In genomic region chr7:29801929-29802328, GRCh38 we compare ENCODE assay signal across 37 cellular contexts. TPM values are rescaled to one million over a fixed set of nuclear protein-coding genes. Genes with fewer than 3 reads are reported as not detected.
"Had no signal": no experiment of that assay in that cellular context is flagged by ENCODE, and none has a peak within 500 bp of the region (broad histone marks: within the 10 kb centered on the region; RNA-seq: fewer than 3 reads in every experiment).

No MANE protein-coding gene starts in this region.

- H3K36me3 ChIP-seq: MG63 had no signal

- DNase-seq: Karpas-422, Kasumi-1, MG63, MM.1S, MV-4-11, NCI-H1048, NCI-H1092, NCI-H1092 treated with DMSO at 0.1 percent for 48 hours, NCI-H1105, NCI-H1105 treated with DMSO at 0.1 percent for 48 hours, NCI-H1417, NCI-H1417 treated with DMSO at 0.1 percent for 48 hours, NCI-H1436, NCI-H1436 treated with DMSO at 0.1 percent for 48 hours, NCI-H146, NCI-H1694, NCI-H1694 treated with DMSO at 0.1 percent for 48 hours, NCI-H187, NCI-H187 treated with DMSO at 0.1 percent for 48 hours, NCI-H1930, NCI-H2029, NCI-H2029 treated with DMSO at 0.1 percent for 48 hours, NCI-H2081, NCI-H2081 treated with DMSO at 0.1 percent for 48 hours, NCI-H2107, NCI-H2171, NCI-H2171 treated with DMSO at 0.1 percent for 48 hours, NCI-H2227 treated with DMSO at 0.1 percent for 48 hours, NCI-H226, NCI-H345, NCI-H446, NCI-H446 treated with DMSO at 0.1 percent for 48 hours, NCI-H510A had no signal

- H3K4me3 ChIP-seq: MG63 had no signal

- H3K27ac ChIP-seq: KMS-11 had no signal

- H3K9ac ChIP-seq: KMS-11 had no signal

- H3K4me2 ChIP-seq: KMS-11 had no signal

- H3K9me3 ChIP-seq: MG63 had no signal

RNA-seq across cellular contexts. Expression of gene WIPF3, which starts 4.4 kb away (rescaled TPM):
- total RNA-seq: LHCN-M2, M059J, MCF 10A had no signal
